Comparison of ENCODE assay signal across 8 cellular contexts in the genomic region with DNA sequence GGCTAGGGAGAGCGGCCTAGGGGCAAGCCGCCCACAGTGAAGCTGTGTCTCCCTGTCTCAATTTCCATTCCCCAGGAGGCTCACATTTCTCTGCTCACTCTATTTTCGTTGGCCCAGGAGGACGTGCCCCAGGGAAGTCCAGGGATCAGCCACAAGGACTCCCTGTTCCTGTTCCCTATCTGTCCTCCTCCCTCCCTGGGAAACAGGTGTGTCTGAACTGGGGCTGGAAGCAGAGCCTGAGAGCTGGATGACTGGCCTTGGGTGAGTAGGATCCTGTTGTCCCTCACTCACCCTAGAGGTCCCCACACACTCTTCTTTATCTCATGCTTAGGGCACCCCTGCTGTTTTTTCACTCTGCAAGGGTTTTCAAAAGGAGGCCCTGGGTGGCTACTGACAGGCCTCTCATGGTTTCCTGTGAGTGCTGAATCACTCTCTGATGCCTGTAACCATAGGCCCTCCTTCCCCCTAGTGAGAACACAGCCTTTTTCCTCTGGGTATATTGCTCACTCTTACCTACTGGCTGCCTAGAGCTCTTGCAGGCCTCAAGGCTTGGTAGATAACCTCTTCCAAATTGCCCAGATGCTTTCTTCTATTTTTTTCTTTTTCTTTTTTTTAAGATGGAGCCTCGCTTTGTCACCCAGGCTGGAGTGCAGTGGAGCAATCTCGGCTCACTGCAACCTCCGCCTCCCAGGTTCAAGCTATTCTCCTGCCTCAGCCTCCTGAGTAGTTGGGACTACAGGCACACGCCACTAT. TPM values are rescaled to one million over a fixed set of nuclear protein-coding genes. Genes with fewer than 3 reads are reported as not detected.
A peak's percentile ranks its signal among the peaks of the same experiment; 100 is the strongest.
DNase-seq lines count a peak whose midpoint lies in the region; ATAC-seq and TF ChIP-seq lines count a peak whose summit lies in the region.

No MANE protein-coding gene starts in this region.

- TF ChIP-seq CTCF in GM23338 (conservative IDR thresholded peaks at IDR 0.05; ENCODE audit: low read depth in 2 of 2) = no peak
- no peak for TF ChIP-seq CTCF in MCF 10A (IDR thresholded peaks at IDR 0.05; ENCODE audit: unreplicated experiment)

- no peaks in the 10 kb centered on the region for H3K36me3 ChIP-seq in GM23338 (ENCODE audit: insufficient read depth)

- H3K4me3 ChIP-seq in GM23338 = no peak overlapping the region

- no peak overlapping the region for H3K4me2 ChIP-seq in GM23338

- DNase-seq in GM23338 (ENCODE audit: low spot score) = peak; percentile 46
- peak; percentile 72 for DNase-seq in SIG-M5 (lab: John Stamatoyannopoulos, UW)
- peak; percentile 59 for DNase-seq in MCF 10A (ENCODE audit: unreplicated experiment)
- DNase-seq in posterior vena cava (ENCODE audit: low spot score) = peak; percentile 36
- DNase-seq in NCI-H187 (lab: John Stamatoyannopoulos, UW) = no peak
- no peak for DNase-seq in DMS 273 treated with DMSO at 0.1 percent for 48 hours (lab: John Stamatoyannopoulos, UW)
- no peak for DNase-seq in SHP77 (lab: John Stamatoyannopoulos, UW)

- H3K27me3 Mint-ChIP-seq in GM23338 (ENCODE audit: insufficient read depth, low read depth, poor library complexity) (peaks cover 31% of the 10 kb centered on the region), MCF 10A (ENCODE audit: insufficient read depth, unreplicated experiment) (no peaks in the 10 kb centered on the region)

- no peaks in the 10 kb centered on the region; the same call in 1 of the 2 replicates for H3K9me2 ChIP-seq in GM23338 (ENCODE audit: insufficient read depth)

- H3K79me2 ChIP-seq in GM23338 (replicated peaks; ENCODE audit: insufficient read depth) = peaks cover 22% of the 10 kb centered on the region

- BruUV-seq in MCF 10A (replicated peaks; lab: Mats Ljungman, UMichigan) = no TSS peak

- peaks cover 11% of the 10 kb centered on the region for H4K20me1 ChIP-seq in GM23338 (replicated peaks; ENCODE audit: insufficient read depth)

- no peaks in the 10 kb centered on the region for H3K27me3 ChIP-seq in GM23338 (ENCODE audit: insufficient read depth)

- H3K27ac Mint-ChIP-seq in GM23338 (peak overlapping the region; percentile 68), MCF 10A (ENCODE audit: low read depth, unreplicated experiment) (peak overlapping the region; percentile 94)

- peak; percentile 9 for ATAC-seq in GM23338
- ATAC-seq in HG02571 (IDR thresholded peaks at IDR 0.05; ENCODE audit: unreplicated experiment) = no peak

- CTCF ChIA-PET in MCF 10A (lab: Yijun Ruan, JAX) = interaction anchor here (0.6 to 8.9 kb wide), 9 partner anchors 9 to 1791 kb away, joined by 3 to 58 read pairs (median 5); partner anchors contain the start of gene SF3A3

- peaks cover 27% of the 10 kb centered on the region for H3K4me1 ChIP-seq in GM23338 (ENCODE audit: insufficient read depth)

- intact Hi-C loops in MCF 10A (cut with micrococcal nuclease) = no loop called here
- intact Hi-C loops in posterior vena cava (cut with DNase I) = no loop called here

- H3K4me1 Mint-ChIP-seq in GM23338 = peaks cover 32% of the 10 kb centered on the region
- peaks cover 25% of the 10 kb centered on the region for H3K4me1 Mint-ChIP-seq in MCF 10A (ENCODE audit: insufficient read depth, unreplicated experiment)

- peak overlapping the region; percentile 29 for H3K27ac ChIP-seq in GM23338 (ENCODE audit: low read depth)

- POLR2A ChIA-PET in MCF 10A (lab: Yijun Ruan, JAX) = interaction anchor here (0.8 to 2.8 kb wide), 8 partner anchors 11 to 850 kb away, joined by 4 to 26 read pairs (median 4); partner anchors contain the start of genes MTF1 and SF3A3

- H2AFZ ChIP-seq in GM23338 = peak overlapping the region; percentile 61; the same call in 1 of the 2 replicates

- peaks cover 13% of the 10 kb centered on the region for H3K36me3 Mint-ChIP-seq in GM23338 (ENCODE audit: low read depth)
- peaks cover 12% of the 10 kb centered on the region for H3K36me3 Mint-ChIP-seq in MCF 10A (ENCODE audit: insufficient read depth, unreplicated experiment)

- H3K4me3 Mint-ChIP-seq in GM23338 = no peak overlapping the region
- H3K4me3 Mint-ChIP-seq in MCF 10A (ENCODE audit: unreplicated experiment) = peak overlapping the region; percentile 9

- H3F3A ChIP-seq in GM23338 (replicated peaks; ENCODE audit: low read depth) = peaks cover 20% of the 10 kb centered on the region

- H3K9me3 Mint-ChIP-seq in GM23338 = peaks cover 4% of the 10 kb centered on the region; the same call in 2 of the 3 replicates
- H3K9me3 Mint-ChIP-seq in MCF 10A (ENCODE audit: unreplicated experiment) = no peaks in the 10 kb centered on the region

TF ChIP-seq in GM23338, 12 proteins besides CTCF, POLR2A, EP300 and RAD21 (continues in another document):
- no peak for TF ChIP-seq CREB1 (CRISPR knock-in tag; IDR thresholded peaks at IDR 0.05; ENCODE audit: low read depth)
- TF ChIP-seq EZH2 (IDR thresholded peaks at IDR 0.05; ENCODE audit: low read depth, unreplicated experiment) = no peak
- no peak for TF ChIP-seq NANOG (IDR thresholded peaks at IDR 0.05; ENCODE audit: borderline replicate concordance)
- TF ChIP-seq ZNF114 (CRISPR knock-in tag; IDR thresholded peaks at IDR 0.05) = no peak
- TF ChIP-seq ZNF462 (CRISPR knock-in tag; IDR thresholded peaks at IDR 0.05) = no peak
- no peak for TF ChIP-seq ZNF331 (CRISPR knock-in tag; IDR thresholded peaks at IDR 0.05; ENCODE audit: low read depth)

RNA-seq across cellular contexts. Expression of gene UTP11, which starts 3.3 kb away (rescaled TPM):
- 61.3 and 67.8 TPM in 2 replicates for total RNA-seq in GM23338 (2014; rRNA removed; shearing (Covaris generic))
- polyA plus RNA-seq in GM23338 (2016; fragmentation: Nextera tagmentation; extraction: Ambion mirVana) = 82.3 and 105 TPM in 2 replicates
- total RNA-seq in MCF 10A (2022) (66.5 and 70.3 TPM in 2 replicates), posterior vena cava (10 to 100 TPM; 45.6 to 61.4 TPM)

RNA-seq across cellular contexts. Expression of gene FHL3, which starts 4.0 kb away (rescaled TPM):
- total RNA-seq in GM23338 (2014; rRNA removed; shearing (Covaris generic)) = 39.5 and 49.0 TPM in 2 replicates
- polyA plus RNA-seq in GM23338 (2016; fragmentation: Nextera tagmentation; extraction: Ambion mirVana) = 28.3 and 29.3 TPM in 2 replicates
- total RNA-seq in MCF 10A (2022) = 13.5 and 18.8 TPM in 2 replicates
- 10 to 100 TPM; 55.6 to 80.7 TPM for total RNA-seq in posterior vena cava

RNA-seq across cellular contexts. Expression of gene SF3A3, which starts 19.4 kb away (rescaled TPM):
- 144 and 167 TPM in 2 replicates for total RNA-seq in GM23338 (2014; rRNA removed; shearing (Covaris generic))
- 53.9 and 65.5 TPM in 2 replicates for polyA plus RNA-seq in GM23338 (2016; fragmentation: Nextera tagmentation; extraction: Ambion mirVana)
- 55.6 and 61.7 TPM in 2 replicates for total RNA-seq in MCF 10A (2022)
- 10 to 100 TPM; 42.7 to 48.6 TPM for total RNA-seq in posterior vena cava

RNA-seq across cellular contexts. Expression of gene POU3F1, which starts 37.3 kb away (rescaled TPM):
- total RNA-seq in GM23338 (2014; rRNA removed; shearing (Covaris generic)) = 8.6 and 11.5 TPM in 2 replicates
- polyA plus RNA-seq in GM23338 (2016; fragmentation: Nextera tagmentation; extraction: Ambion mirVana) = 3.6 and 6.0 TPM in 2 replicates
- total RNA-seq in MCF 10A (2022) (0.14 TPM in 1 of 2 replicates, not detected in the other), posterior vena cava (under 1 TPM; 0.28 to 0.29 TPM)

Comparison
In these comparisons a context has a peak if more than half of its experiments do, and no peak if none do; other contexts are left out.
1. DNase-seq: peak in GM23338 (single experiment), SIG-M5 (single experiment), MCF 10A (single experiment) and posterior vena cava (single experiment); none in NCI-H187 (0 of 2), DMS 273 treated with DMSO at 0.1 percent for 48 hours (single experiment) and SHP77 (0 of 2).